In genomic region chr2:219160186-219161017, GRCh38 we compare ENCODE assay signal across 8 cellular contexts. TPM values are rescaled to one million over a fixed set of nuclear protein-coding genes. Genes with fewer than 3 reads are reported as not detected.
DNase-seq lines count a peak whose midpoint lies in the region; TF ChIP-seq lines count a peak whose summit lies in the region.

NHEJ1 (minus strand) TSS chr2:219160815; CDS start chr2:219158362, 2,453 bp downstream.

- H3K27ac ChIP-seq in subcutaneous abdominal adipose tissue (ENCODE audit: low read depth, low read length) = peak within 1 kb of the TSS; percentile 69

- H3K9ac ChIP-seq in ES-I3 (ENCODE audit: low read depth, low read length) = peak within 1 kb of the TSS; percentile 87
- H3K9ac ChIP-seq in subcutaneous abdominal adipose tissue (ENCODE audit: low read length in 5 of 5) = peak within 1 kb of the TSS; percentile 17 to 89 (median 72)

- H3K27me3 ChIP-seq in neuron (ENCODE audit: insufficient read depth, low read length) (no peaks in the 10 kb centered on the region), subcutaneous abdominal adipose tissue (ENCODE audit: control insufficient read depth in 5 of 5, insufficient read depth in 4 of 5, low read length in 5 of 5) (no peaks in the 10 kb centered on the region)

- peak within 1 kb of the TSS; percentile 75 for H2AFZ ChIP-seq in neuron (ENCODE audit: low read depth, low read length)

- H3K36me3 ChIP-seq in ES-I3 (ENCODE audit: insufficient read depth, low read length) (no peaks in the 10 kb centered on the region), neuron (ENCODE audit: insufficient read depth, low read length) (peaks cover 14% of the 10 kb centered on the region), subcutaneous abdominal adipose tissue (ENCODE audit: control insufficient read depth in 5 of 5, insufficient read depth in 5 of 5, low read length in 5 of 5) (peaks cover 14 to 19% (median 15%) of the 10 kb centered on the region in 5 donors)

- peak within 1 kb of the TSS; percentile 85 for H3K4me3 ChIP-seq in fibroblast of villous mesenchyme (ENCODE audit: low read depth, low read length)
- peak within 1 kb of the TSS; percentile 62 for H3K4me3 ChIP-seq in neuron (ENCODE audit: low read length)
- H3K4me3 ChIP-seq in subcutaneous abdominal adipose tissue (ENCODE audit: low read depth in 1 of 5, low read length in 5 of 5) = peak within 1 kb of the TSS; percentile 55 to 86 (median 80)

- H3K4me1 ChIP-seq in ES-I3 (ENCODE audit: insufficient read depth, low read length) (no peaks in the 10 kb centered on the region; the same call in 1 of the 2 replicates), neuron (ENCODE audit: insufficient read depth, low read length) (peaks cover 9% of the 10 kb centered on the region), subcutaneous abdominal adipose tissue (ENCODE audit: control insufficient read depth in 5 of 5, insufficient read depth in 5 of 5, low read length in 5 of 5) (peaks cover 2 to 13% (median 11%) of the 10 kb centered on the region in 5 donors)

- peak; percentile 86 for DNase-seq in H4 (ENCODE audit: low spot score)
- DNase-seq in LoVo (ENCODE audit: low spot score) = peak; percentile 94
- DNase-seq in SHP77 (lab: John Stamatoyannopoulos, UW) = peak; percentile 86 to 87
- peak; percentile 97 for DNase-seq in activated effector memory CD4-positive, alpha-beta T cell treated with anti-CD3 and anti-CD28 coated beads, Interleukin-2, amount 50 U/mL, for 16 hours
- peak; percentile 95 for DNase-seq in fibroblast of villous mesenchyme (ENCODE audit: low read depth)

- H3K9me3 ChIP-seq in ES-I3 (ENCODE audit: control insufficient read depth, insufficient read depth, low read length) (no peaks in the 10 kb centered on the region), neuron (ENCODE audit: low read length) (no peaks in the 10 kb centered on the region), subcutaneous abdominal adipose tissue (ENCODE audit: control insufficient read depth in 5 of 5, low read length in 5 of 5) (no peaks in the 10 kb centered on the region)

- peak; percentile 98 for TF ChIP-seq CTCF in fibroblast of villous mesenchyme (IDR thresholded peaks at IDR 0.05; ENCODE audit: insufficient read depth, low read depth, low read length)

RNA-seq across cellular contexts. Expression of gene NHEJ1, which starts in this region (rescaled TPM):
- total RNA-seq in H4 (2014; rRNA removed; shearing (Covaris generic)) = 20.9 and 27.4 TPM in 2 replicates
- 21.9 and 24.2 TPM in 2 replicates for total RNA-seq in fibroblast of villous mesenchyme

Comparison
In these comparisons a context has a peak if more than half of its experiments do, and no peak if none do; other contexts are left out.
1. Peak in every context shown above with its lines: DNase-seq, H3K4me3 ChIP-seq and H3K27ac ChIP-seq.